Comparison of ENCODE assay signal across 19 cellular contexts in the genomic region with DNA sequence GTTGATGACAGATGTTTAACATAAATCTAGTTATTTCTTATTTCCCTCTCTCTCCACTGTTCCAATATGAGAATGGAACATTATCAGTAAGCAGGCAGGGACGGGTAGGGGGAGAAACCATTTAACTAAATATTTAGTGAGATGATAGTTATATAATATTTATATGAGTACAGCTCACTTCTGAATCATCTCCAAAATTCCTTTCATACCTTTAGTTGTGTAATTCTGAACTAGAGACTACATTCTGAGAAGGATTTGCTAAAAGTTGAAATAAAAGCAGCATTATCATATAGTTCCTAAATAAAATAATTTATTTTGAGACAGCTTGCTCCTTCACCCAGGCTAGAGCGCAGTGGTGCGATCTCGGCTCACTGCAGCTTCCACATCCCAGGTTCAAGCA. TPM values are rescaled to one million over a fixed set of nuclear protein-coding genes. Genes with fewer than 3 reads are reported as not detected.
"Had no signal": no experiment of that assay in that cellular context is flagged by ENCODE, and none has a peak within 500 bp of the region (broad histone marks: within the 10 kb centered on the region; RNA-seq: fewer than 3 reads in every experiment).

No MANE protein-coding gene starts in this region.

- H3K27ac ChIP-seq: dorsolateral prefrontal cortex, hepatocyte, lower lobe of right lung, thyroid gland, WERI-Rb-1 had no signal

- H3K4me1 ChIP-seq: lower lobe of right lung, thyroid gland had no signal

- H3K9me3 ChIP-seq: lower lobe of right lung, sigmoid colon, thyroid gland had no signal

- H3K36me3 ChIP-seq: lower lobe of right lung, sigmoid colon, thyroid gland, WERI-Rb-1 had no signal

- H3K27me3 ChIP-seq: dorsolateral prefrontal cortex, hepatocyte, sigmoid colon, thyroid gland had no signal

- DNase-seq: activated CD4-positive, alpha-beta T cell treated with anti-CD3 and anti-CD28 coated beads, Interleukin-2, amount 50 U/mL, for 4 hours; activated gamma-delta T cell; caudate nucleus; dorsolateral prefrontal cortex; lower lobe of right lung; natural killer cell; sigmoid colon; stimulated activated CD4-positive, alpha-beta T cell treated with anti-CD3 and anti-CD28 coated beads, Interleukin-2, amount 100 ng/mL, for 24 hours; stimulated activated naive CD4-positive, alpha-beta T cell treated with Interleukin-2 at 50 U/mL for 16 hours; SW 1271; T-helper 2 cell; thyroid gland; WERI-Rb-1 had no signal

- ATAC-seq: lower lobe of right lung, natural killer cell had no signal

- H3K4me3 ChIP-seq: dorsolateral prefrontal cortex, hepatocyte, lower lobe of right lung, sigmoid colon, thyroid gland had no signal

RNA-seq across cellular contexts. Expression of a gene that starts 51.3 kb away (rescaled TPM):
- total RNA-seq: activated CD8-positive, alpha-beta memory T cell treated with anti-CD3 and anti-CD28 coated beads for 36 hours; epithelial cell of proximal tubule; fibroblast of villous mesenchyme; lower lobe of right lung; natural killer cell; subcutaneous adipose tissue; thyroid gland; urinary bladder had no signal
